31 cellular contexts compared by ENCODE assay signal in the genomic region with DNA sequence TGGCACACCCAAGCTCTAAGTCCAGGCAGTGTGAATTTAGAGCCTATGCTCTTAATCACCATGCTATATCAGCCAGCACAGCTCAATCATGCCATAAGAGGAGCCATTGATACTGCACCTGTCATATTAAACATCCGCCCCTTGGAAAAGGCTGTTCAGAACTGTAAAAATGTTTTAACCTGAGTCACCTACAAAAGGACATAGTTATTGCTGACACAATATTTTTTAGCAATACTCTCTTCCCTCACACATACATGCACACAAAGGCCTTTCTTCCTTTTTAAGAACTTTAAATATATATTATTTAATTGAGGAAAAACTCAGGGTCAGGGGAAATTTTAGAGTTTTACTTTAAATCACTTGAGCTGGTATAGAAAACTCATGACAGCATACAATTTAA.
"Had no signal": no experiment of that assay in that cellular context is flagged by ENCODE, and none has a peak within 500 bp of the region (broad histone marks: within the 10 kb centered on the region; RNA-seq: fewer than 3 reads in every experiment).

No MANE protein-coding gene starts in this region.

- H3K4me1 ChIP-seq: esophagus squamous epithelium, gastroesophageal sphincter, heart right ventricle had no signal

- H3K9me3 ChIP-seq: esophagus squamous epithelium, gastroesophageal sphincter, heart right ventricle had no signal

- H3K36me3 ChIP-seq: brain microvascular endothelial cell, esophagus squamous epithelium, gastroesophageal sphincter, heart right ventricle, WERI-Rb-1 had no signal

- H3K4me3 ChIP-seq: esophagus squamous epithelium, gastroesophageal sphincter, heart right ventricle had no signal

- H3K27me3 ChIP-seq: brain microvascular endothelial cell, esophagus squamous epithelium, gastroesophageal sphincter, heart right ventricle had no signal

- ATAC-seq: activated CD4-positive, CD25-positive, alpha-beta regulatory T cell treated with anti-CD3 and anti-CD28 coated beads, Interleukin-2, amount 50 U/mL, for 24 hours; activated CD8-positive, alpha-beta T cell treated with anti-CD3 and anti-CD28 coated beads for 36 hours; activated T-cell treated with anti-CD3 and anti-CD28 coated beads, Interleukin-2, amount 50 U/mL, for 4 hours; activated T-helper 17 cell treated with anti-CD3 and anti-CD28 coated beads, Interleukin-2, amount 50 U/mL, for 72 hours; effector memory CD8-positive, alpha-beta T cell; gastroesophageal sphincter; heart right ventricle; T-helper 17 cell had no signal

- FAIRE-seq: astrocyte, colon had no signal

- DNase-seq: activated B cell treated with CpG ODN at 0.5 μM for 24 hours; activated CD4-positive, alpha-beta T cell treated with anti-CD3 and anti-CD28 coated beads for 48 hours; activated CD4-positive, alpha-beta T cell treated with anti-CD3 and anti-CD28 coated beads, Interleukin-2, amount 50 U/mL, for 1 hour; activated CD4-positive, alpha-beta T cell treated with anti-CD3 and anti-CD28 coated beads, Interleukin-2, amount 50 U/mL, for 48 hours; activated CD8-positive, alpha-beta memory T cell treated with anti-CD3 and anti-CD28 coated beads for 24 hours; activated CD8-positive, alpha-beta T cell treated with anti-CD3 and anti-CD28 coated beads for 36 hours; activated effector memory CD4-positive, alpha-beta T cell treated with Interleukin-2 at 50 U/mL for 16 hours; activated gamma-delta T cell treated with Interleukin-2 at 50 U/mL for 16 hours; activated naive CD4-positive, alpha-beta T cell treated with anti-CD3 and anti-CD28 coated beads, Interleukin-2, amount 50 U/mL, for 16 hours; activated naive CD4-positive, alpha-beta T cell treated with Interleukin-2 at 50 U/mL for 16 hours; activated T-cell treated with anti-CD3 and anti-CD28 coated beads, Interleukin-2, amount 50 U/mL, for 4 hours; amniotic stem cell; anterior cingulate cortex; brain microvascular endothelial cell; caudate nucleus; cortex of kidney; dermis blood vessel endothelial cell; effector CD4-positive, alpha-beta T cell; effector memory CD8-positive, alpha-beta T cell; esophagus squamous epithelium; foreskin melanocyte; heart right ventricle; T-helper 17 cell; T1000; WERI-Rb-1 had no signal

- H3K27ac ChIP-seq: brain microvascular endothelial cell, epithelial cell of prostate, esophagus squamous epithelium, gastroesophageal sphincter, heart right ventricle, WERI-Rb-1 had no signal
